Comparison of ENCODE assay signal across 1 cellular context in the genomic region with DNA sequence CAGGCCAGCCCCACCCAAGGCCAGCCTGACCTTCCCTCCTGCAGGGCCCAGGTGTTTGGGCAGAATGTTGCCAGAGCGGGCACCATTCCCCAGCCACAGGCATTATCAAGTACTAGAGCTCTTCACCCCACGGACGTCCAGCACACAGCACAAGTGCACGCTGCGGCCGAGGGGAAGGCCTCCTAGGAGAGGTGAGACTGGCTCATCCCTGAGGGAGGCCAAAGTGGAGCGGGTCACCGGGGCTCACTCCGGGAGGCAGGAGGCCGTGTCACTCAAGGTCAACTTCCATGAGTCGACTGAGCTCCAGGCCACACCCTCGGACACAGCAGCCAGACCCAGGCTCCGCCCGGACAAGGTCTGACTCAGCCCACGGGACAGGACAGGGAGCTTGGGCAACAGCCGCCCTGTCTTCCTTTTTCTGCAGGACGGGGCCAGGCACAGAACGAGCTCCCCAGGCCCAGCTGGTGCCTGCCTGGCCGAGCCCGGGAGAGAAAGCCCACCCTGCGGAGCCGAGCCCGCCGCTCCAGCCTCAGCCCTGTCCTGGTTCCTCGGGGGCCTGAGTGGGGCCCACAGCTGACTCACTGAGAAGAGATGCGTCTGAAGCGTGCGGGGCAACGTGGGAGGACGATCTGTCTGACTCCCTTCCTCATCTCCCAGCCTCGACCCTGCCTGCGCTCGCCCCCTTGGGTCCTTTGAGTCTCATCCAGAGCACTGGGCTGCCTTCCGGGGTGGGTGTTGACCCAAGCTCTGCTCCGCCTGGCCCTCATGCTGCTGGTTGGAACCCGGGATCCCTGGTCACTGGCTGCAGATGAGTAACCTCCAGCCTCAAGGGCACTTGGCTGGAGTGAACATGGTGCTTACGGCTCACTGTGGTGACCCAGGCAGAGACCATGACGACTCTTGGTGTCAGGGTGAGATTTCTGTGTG.
TF ChIP-seq lines count a peak whose summit lies in the region.

No MANE protein-coding gene starts in this region.

TF ChIP-seq in K562, 482 proteins besides CTCF, POLR2A, EP300 and RAD21 (continued from another document and continues in another):
- TF ChIP-seq, protein P1, sequence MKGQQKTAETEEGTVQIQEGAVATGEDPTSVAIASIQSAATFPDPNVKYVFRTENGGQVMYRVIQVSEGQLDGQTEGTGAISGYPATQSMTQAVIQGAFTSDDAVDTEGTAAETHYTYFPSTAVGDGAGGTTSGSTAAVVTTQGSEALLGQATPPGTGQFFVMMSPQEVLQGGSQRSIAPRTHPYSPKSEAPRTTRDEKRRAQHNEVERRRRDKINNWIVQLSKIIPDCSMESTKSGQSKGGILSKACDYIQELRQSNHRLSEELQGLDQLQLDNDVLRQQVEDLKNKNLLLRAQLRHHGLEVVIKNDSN (CRISPR knock-in tag; IDR thresholded peaks at IDR 0.05): peak; percentile 51; the same call in 1 of the 2 replicates
- TF ChIP-seq CBFB (CRISPR knock-in tag; IDR thresholded peaks at IDR 0.05) (peak; percentile 27; the same call in 1 of the 2 replicates), POLR2G (IDR thresholded peaks at IDR 0.05; ENCODE audit: low read depth, low read length) (peak; percentile 88), DACH1 (IDR thresholded peaks at IDR 0.05; ENCODE audit: partially characterized antibody) (peak; percentile 41), KLF10 (CRISPR knock-in tag; IDR thresholded peaks at IDR 0.05) (no peak), BRD9 (IDR thresholded peaks at IDR 0.05; ENCODE audit: low read depth, partially characterized antibody) (no peak), GATAD2A (IDR thresholded peaks at IDR 0.05) (0 out of 2 replicates have a peak, but pooled peaks have one; percentile 65), CHD1 (IDR thresholded peaks at IDR 0.05; ENCODE audit: low read length) (no peak), TAF1 (IDR thresholded peaks at IDR 0.05; ENCODE audit: control insufficient read depth, extremely low read depth, insufficient read depth, low read length, severe bottlenecking) (peak; percentile 53), LEF1 (IDR thresholded peaks at IDR 0.05) (peak; percentile 59; the same call in 1 of the 2 replicates), PCBP1 (IDR thresholded peaks at IDR 0.05; ENCODE audit: low read depth, low read length, poor library complexity, severe bottlenecking) (no peak), MCM2 (IDR thresholded peaks at IDR 0.05; ENCODE audit: low read depth) (no peak), ATF1 (CRISPR knock-in tag; IDR thresholded peaks at IDR 0.05) (no peak), ATF1 (tag; IDR thresholded peaks at IDR 0.05) (peak; percentile 39), MEIS2 (IDR thresholded peaks at IDR 0.05; ENCODE audit: partially characterized antibody) (peak; percentile 84), NEUROD1 (IDR thresholded peaks at IDR 0.05; ENCODE audit: borderline replicate concordance, low read depth, low read length, partially characterized antibody) (no peak), SAFB2 (IDR thresholded peaks at IDR 0.05; ENCODE audit: borderline replicate concordance, low read depth, low read length, severe bottlenecking) (no peak), EGR1 (conservative IDR thresholded peaks at IDR 0.05) (peak; percentile 80), HDAC1 (IDR thresholded peaks at IDR 0.05) (peak in 1 of 2 experiments; percentile 42; a peak in 1 of 4 replicates), MTA3 (IDR thresholded peaks at IDR 0.05; ENCODE audit: borderline replicate concordance) (peak; percentile 82; the same call in 1 of the 2 replicates), ZKSCAN1 (IDR thresholded peaks at IDR 0.05; ENCODE audit: low read depth, low read length) (no peak; the same call in 1 of the 2 replicates), POLR2B (IDR thresholded peaks at IDR 0.05; ENCODE audit: low read depth, partially characterized antibody) (peak; percentile 70), COPS2 (conservative IDR thresholded peaks at IDR 0.05) (no peak), FOXA1 (IDR thresholded peaks at IDR 0.05; ENCODE audit: borderline replicate concordance) (no peak), ZNF165 (CRISPR knock-in tag; IDR thresholded peaks at IDR 0.05; ENCODE audit: borderline replicate concordance) (no peak), SRSF7 (optimal IDR thresholded peaks at IDR 0.05; ENCODE audit: low read depth, low read length) (no peak), ETS2 (tag; IDR thresholded peaks at IDR 0.05; ENCODE audit: borderline replicate concordance, poor library complexity, severe bottlenecking) (no peak), NR4A1 (CRISPR knock-in tag; IDR thresholded peaks at IDR 0.05) (no peak), NR4A1 (tag; IDR thresholded peaks at IDR 0.05) (peak; percentile 21; the same call in 1 of the 2 replicates), ZNF644 (tag; IDR thresholded peaks at IDR 0.05; ENCODE audit: low read depth) (0 out of 2 replicates have a peak, but pooled peaks have one; percentile 27), PTTG1 (tag; IDR thresholded peaks at IDR 0.05; ENCODE audit: low read depth) (no peak)
- TF ChIP-seq, protein P2, sequence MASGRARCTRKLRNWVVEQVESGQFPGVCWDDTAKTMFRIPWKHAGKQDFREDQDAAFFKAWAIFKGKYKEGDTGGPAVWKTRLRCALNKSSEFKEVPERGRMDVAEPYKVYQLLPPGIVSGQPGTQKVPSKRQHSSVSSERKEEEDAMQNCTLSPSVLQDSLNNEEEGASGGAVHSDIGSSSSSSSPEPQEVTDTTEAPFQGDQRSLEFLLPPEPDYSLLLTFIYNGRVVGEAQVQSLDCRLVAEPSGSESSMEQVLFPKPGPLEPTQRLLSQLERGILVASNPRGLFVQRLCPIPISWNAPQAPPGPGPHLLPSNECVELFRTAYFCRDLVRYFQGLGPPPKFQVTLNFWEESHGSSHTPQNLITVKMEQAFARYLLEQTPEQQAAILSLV (tag; IDR thresholded peaks at IDR 0.05): 0 out of 2 replicates have a peak, but pooled peaks have one; percentile 26
- TF ChIP-seq, protein P3, sequence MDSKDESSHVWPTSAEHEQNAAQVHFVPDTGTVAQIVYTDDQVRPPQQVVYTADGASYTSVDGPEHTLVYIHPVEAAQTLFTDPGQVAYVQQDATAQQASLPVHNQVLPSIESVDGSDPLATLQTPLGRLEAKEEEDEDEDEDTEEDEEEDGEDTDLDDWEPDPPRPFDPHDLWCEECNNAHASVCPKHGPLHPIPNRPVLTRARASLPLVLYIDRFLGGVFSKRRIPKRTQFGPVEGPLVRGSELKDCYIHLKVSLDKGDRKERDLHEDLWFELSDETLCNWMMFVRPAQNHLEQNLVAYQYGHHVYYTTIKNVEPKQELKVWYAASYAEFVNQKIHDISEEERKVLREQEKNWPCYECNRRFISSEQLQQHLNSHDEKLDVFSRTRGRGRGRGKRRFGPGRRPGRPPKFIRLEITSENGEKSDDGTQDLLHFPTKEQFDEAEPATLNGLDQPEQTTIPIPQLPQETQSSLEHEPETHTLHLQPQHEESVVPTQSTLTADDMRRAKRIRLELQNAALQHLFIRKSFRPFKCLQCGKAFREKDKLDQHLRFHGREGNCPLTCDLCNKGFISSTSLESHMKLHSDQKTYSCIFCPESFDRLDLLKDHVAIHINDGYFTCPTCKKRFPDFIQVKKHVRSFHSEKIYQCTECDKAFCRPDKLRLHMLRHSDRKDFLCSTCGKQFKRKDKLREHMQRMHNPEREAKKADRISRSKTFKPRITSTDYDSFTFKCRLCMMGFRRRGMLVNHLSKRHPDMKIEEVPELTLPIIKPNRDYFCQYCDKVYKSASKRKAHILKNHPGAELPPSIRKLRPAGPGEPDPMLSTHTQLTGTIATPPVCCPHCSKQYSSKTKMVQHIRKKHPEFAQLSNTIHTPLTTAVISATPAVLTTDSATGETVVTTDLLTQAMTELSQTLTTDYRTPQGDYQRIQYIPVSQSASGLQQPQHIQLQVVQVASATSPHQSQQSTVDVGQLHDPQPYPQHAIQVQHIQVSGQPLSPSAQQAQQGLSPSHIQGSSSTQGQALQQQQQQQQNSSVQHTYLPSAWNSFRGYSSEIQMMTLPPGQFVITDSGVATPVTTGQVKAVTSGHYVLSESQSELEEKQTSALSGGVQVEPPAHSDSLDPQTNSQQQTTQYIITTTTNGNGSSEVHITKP (IDR thresholded peaks at IDR 0.05; ENCODE audit: partially characterized antibody): peak; percentile 24
- TF ChIP-seq, protein P4, sequence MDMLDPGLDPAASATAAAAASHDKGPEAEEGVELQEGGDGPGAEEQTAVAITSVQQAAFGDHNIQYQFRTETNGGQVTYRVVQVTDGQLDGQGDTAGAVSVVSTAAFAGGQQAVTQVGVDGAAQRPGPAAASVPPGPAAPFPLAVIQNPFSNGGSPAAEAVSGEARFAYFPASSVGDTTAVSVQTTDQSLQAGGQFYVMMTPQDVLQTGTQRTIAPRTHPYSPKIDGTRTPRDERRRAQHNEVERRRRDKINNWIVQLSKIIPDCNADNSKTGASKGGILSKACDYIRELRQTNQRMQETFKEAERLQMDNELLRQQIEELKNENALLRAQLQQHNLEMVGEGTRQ (CRISPR knock-in tag; IDR thresholded peaks at IDR 0.05): no peak
- TF ChIP-seq, protein P5, sequence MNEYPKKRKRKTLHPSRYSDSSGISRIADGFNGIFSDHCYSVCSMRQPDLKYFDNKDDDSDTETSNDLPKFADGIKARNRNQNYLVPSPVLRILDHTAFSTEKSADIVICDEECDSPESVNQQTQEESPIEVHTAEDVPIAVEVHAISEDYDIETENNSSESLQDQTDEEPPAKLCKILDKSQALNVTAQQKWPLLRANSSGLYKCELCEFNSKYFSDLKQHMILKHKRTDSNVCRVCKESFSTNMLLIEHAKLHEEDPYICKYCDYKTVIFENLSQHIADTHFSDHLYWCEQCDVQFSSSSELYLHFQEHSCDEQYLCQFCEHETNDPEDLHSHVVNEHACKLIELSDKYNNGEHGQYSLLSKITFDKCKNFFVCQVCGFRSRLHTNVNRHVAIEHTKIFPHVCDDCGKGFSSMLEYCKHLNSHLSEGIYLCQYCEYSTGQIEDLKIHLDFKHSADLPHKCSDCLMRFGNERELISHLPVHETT (CRISPR knock-in tag; conservative IDR thresholded peaks at IDR 0.05 in 1 of 2, IDR thresholded peaks at IDR 0.05 in 1 of 2): peak in 1 of 2 experiments; percentile 41; a peak in 1 of 4 replicates
- TF ChIP-seq, protein P6, sequence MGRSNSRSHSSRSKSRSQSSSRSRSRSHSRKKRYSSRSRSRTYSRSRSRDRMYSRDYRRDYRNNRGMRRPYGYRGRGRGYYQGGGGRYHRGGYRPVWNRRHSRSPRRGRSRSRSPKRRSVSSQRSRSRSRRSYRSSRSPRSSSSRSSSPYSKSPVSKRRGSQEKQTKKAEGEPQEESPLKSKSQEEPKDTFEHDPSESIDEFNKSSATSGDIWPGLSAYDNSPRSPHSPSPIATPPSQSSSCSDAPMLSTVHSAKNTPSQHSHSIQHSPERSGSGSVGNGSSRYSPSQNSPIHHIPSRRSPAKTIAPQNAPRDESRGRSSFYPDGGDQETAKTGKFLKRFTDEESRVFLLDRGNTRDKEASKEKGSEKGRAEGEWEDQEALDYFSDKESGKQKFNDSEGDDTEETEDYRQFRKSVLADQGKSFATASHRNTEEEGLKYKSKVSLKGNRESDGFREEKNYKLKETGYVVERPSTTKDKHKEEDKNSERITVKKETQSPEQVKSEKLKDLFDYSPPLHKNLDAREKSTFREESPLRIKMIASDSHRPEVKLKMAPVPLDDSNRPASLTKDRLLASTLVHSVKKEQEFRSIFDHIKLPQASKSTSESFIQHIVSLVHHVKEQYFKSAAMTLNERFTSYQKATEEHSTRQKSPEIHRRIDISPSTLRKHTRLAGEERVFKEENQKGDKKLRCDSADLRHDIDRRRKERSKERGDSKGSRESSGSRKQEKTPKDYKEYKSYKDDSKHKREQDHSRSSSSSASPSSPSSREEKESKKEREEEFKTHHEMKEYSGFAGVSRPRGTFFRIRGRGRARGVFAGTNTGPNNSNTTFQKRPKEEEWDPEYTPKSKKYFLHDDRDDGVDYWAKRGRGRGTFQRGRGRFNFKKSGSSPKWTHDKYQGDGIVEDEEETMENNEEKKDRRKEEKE (IDR thresholded peaks at IDR 0.05; ENCODE audit: borderline replicate concordance in 1 of 2, control insufficient read depth in 1 of 2, low read depth in 2 of 2, low read length in 1 of 2): no peak
- TF ChIP-seq, protein P7, sequence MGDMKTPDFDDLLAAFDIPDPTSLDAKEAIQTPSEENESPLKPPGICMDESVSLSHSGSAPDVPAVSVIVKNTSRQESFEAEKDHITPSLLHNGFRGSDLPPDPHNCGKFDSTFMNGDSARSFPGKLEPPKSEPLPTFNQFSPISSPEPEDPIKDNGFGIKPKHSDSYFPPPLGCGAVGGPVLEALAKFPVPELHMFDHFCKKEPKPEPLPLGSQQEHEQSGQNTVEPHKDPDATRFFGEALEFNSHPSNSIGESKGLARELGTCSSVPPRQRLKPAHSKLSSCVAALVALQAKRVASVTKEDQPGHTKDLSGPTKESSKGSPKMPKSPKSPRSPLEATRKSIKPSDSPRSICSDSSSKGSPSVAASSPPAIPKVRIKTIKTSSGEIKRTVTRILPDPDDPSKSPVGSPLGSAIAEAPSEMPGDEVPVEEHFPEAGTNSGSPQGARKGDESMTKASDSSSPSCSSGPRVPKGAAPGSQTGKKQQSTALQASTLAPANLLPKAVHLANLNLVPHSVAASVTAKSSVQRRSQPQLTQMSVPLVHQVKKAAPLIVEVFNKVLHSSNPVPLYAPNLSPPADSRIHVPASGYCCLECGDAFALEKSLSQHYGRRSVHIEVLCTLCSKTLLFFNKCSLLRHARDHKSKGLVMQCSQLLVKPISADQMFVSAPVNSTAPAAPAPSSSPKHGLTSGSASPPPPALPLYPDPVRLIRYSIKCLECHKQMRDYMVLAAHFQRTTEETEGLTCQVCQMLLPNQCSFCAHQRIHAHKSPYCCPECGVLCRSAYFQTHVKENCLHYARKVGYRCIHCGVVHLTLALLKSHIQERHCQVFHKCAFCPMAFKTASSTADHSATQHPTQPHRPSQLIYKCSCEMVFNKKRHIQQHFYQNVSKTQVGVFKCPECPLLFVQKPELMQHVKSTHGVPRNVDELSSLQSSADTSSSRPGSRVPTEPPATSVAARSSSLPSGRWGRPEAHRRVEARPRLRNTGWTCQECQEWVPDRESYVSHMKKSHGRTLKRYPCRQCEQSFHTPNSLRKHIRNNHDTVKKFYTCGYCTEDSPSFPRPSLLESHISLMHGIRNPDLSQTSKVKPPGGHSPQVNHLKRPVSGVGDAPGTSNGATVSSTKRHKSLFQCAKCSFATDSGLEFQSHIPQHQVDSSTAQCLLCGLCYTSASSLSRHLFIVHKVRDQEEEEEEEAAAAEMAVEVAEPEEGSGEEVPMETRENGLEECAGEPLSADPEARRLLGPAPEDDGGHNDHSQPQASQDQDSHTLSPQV (IDR thresholded peaks at IDR 0.05): peak; percentile 72
- TF ChIP-seq, protein P8, sequence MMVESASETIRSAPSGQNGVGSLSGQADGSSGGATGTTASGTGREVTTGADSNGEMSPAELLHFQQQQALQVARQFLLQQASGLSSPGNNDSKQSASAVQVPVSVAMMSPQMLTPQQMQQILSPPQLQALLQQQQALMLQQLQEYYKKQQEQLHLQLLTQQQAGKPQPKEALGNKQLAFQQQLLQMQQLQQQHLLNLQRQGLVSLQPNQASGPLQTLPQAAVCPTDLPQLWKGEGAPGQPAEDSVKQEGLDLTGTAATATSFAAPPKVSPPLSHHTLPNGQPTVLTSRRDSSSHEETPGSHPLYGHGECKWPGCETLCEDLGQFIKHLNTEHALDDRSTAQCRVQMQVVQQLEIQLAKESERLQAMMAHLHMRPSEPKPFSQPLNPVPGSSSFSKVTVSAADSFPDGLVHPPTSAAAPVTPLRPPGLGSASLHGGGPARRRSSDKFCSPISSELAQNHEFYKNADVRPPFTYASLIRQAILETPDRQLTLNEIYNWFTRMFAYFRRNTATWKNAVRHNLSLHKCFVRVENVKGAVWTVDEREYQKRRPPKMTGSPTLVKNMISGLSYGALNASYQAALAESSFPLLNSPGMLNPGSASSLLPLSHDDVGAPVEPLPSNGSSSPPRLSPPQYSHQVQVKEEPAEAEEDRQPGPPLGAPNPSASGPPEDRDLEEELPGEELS (CRISPR knock-in tag; IDR thresholded peaks at IDR 0.05; ENCODE audit: borderline replicate concordance): peak; percentile 48; the same call in 1 of the 2 replicates
